Comparison of ENCODE assay signal across 2 cellular contexts in the genomic region with DNA sequence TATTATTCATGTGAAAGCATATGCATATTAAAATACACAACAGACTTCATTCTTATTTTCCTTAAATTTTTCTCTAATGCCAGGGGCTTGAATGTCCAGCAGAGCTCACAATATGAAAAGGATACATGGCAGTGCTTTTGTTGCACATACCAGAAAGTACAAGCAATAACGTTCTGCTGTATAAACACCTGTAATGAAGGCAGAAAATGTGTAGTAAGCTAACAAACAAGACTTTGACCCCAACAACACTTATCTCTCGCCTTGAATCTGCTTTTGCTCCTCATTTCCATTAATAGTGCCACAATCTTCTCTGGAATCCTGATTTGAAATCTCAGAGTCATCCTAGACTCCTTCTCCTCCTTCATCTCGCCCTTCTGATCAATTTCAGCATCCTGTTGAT.
TF ChIP-seq lines count a peak whose summit lies in the region.

No MANE protein-coding gene starts in this region.

TF ChIP-seq in liver, 16 proteins besides CTCF, POLR2A, EP300 and RAD21:
- TF ChIP-seq HNF4A (conservative IDR thresholded peaks at IDR 0.05), result peak; percentile 7 to 12
- TF ChIP-seq EGR1 (IDR thresholded peaks at IDR 0.05; ENCODE audit: low read depth in 2 of 2), result no peak
- TF ChIP-seq SP1 (IDR thresholded peaks at IDR 0.05), result no peak
- TF ChIP-seq FOXA2 (IDR thresholded peaks at IDR 0.05), result no peak
- TF ChIP-seq, protein P1, sequence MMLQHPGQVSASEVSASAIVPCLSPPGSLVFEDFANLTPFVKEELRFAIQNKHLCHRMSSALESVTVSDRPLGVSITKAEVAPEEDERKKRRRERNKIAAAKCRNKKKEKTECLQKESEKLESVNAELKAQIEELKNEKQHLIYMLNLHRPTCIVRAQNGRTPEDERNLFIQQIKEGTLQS (IDR thresholded peaks at IDR 0.05), result no peak
- TF ChIP-seq, protein P2, sequence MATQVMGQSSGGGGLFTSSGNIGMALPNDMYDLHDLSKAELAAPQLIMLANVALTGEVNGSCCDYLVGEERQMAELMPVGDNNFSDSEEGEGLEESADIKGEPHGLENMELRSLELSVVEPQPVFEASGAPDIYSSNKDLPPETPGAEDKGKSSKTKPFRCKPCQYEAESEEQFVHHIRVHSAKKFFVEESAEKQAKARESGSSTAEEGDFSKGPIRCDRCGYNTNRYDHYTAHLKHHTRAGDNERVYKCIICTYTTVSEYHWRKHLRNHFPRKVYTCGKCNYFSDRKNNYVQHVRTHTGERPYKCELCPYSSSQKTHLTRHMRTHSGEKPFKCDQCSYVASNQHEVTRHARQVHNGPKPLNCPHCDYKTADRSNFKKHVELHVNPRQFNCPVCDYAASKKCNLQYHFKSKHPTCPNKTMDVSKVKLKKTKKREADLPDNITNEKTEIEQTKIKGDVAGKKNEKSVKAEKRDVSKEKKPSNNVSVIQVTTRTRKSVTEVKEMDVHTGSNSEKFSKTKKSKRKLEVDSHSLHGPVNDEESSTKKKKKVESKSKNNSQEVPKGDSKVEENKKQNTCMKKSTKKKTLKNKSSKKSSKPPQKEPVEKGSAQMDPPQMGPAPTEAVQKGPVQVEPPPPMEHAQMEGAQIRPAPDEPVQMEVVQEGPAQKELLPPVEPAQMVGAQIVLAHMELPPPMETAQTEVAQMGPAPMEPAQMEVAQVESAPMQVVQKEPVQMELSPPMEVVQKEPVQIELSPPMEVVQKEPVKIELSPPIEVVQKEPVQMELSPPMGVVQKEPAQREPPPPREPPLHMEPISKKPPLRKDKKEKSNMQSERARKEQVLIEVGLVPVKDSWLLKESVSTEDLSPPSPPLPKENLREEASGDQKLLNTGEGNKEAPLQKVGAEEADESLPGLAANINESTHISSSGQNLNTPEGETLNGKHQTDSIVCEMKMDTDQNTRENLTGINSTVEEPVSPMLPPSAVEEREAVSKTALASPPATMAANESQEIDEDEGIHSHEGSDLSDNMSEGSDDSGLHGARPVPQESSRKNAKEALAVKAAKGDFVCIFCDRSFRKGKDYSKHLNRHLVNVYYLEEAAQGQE (IDR thresholded peaks at IDR 0.05), result no peak

TF ChIP-seq in HepG2, 621 proteins besides CTCF, POLR2A, EP300 and RAD21:
- TF ChIP-seq CEBPB (IDR thresholded peaks at IDR 0.05; ENCODE audit: borderline replicate concordance, low read depth, low read length), result no peak
